In the genomic region with DNA sequence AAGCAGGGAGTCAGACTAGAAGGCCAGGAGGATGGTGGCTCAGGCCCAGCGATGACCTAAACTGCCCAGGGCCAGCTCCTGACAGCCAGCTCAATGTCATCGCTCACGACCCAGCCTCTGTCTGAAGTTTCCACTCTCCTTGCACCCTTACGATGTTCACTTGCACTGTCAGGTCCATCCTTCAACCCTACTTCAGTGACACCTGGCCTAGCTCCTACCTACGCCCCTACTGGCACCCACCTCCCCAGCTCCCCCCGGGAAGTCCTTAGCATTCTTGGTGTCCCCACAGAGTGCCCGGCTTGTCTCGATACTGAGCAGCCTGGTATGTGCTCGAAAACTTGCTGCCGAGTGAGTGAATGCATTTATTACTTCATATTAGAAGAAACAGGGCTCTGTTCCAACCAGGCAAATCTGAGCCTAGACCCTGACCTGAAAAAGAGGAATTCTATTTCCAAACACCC, we compare ENCODE assay signal across 24 cellular contexts. TPM values are rescaled to one million over a fixed set of nuclear protein-coding genes. Genes with fewer than 3 reads are reported as not detected.
DNase-seq lines count a peak whose midpoint lies in the region; ATAC-seq, FAIRE-seq and TF ChIP-seq lines count a peak whose summit lies in the region.
"Had no signal": no experiment of that assay in that cellular context is flagged by ENCODE, and none has a peak within 500 bp of the region (broad histone marks: within the 10 kb centered on the region; RNA-seq: fewer than 3 reads in every experiment).

No MANE protein-coding gene starts in this region.

- no peaks in the 10 kb centered on the region for H3K36me3 ChIP-seq in pancreas
- H3K36me3 ChIP-seq in thymus (ENCODE audit: control insufficient read depth, insufficient read depth) = no peaks in the 10 kb centered on the region
- H3K36me3 ChIP-seq: cardiac muscle cell had no signal

- no peak for TF ChIP-seq CTCF in pancreas (IDR thresholded peaks at IDR 0.05)

- no peak overlapping the region for H3K4me3 ChIP-seq in pancreas
- H3K4me3 ChIP-seq in thymus (ENCODE audit: low read length) = no peak overlapping the region
- H3K4me3 ChIP-seq: cardiac muscle cell had no signal

- DNase-seq in left cardiac atrium (peak; percentile 64), pancreas (peak in 1 of 6 donors; percentile 11), HEK293T (ENCODE audit: extremely low spot score) (no peak), T1000 (lab: John Stamatoyannopoulos, UW) (no peak), SHP77 (lab: John Stamatoyannopoulos, UW) (no peak)
- DNase-seq: CD8-positive, alpha-beta memory T cell; DMS79; effector CD4-positive, alpha-beta T cell; Kasumi-1; NCI-H1105; stimulated activated CD4-positive, alpha-beta T cell treated with anti-CD3 and anti-CD28 coated beads, Interleukin-1b, Interleukin-23, amount 100 ng/mL, for 48 hours; stimulated activated naive CD8-positive, alpha-beta T cell treated with anti-CD3 and anti-CD28 coated beads, Interleukin-15, amount 100 ng/mL, for 72 hours; T-helper 9 cell had no signal

- POLR2A ChIA-PET in HEK293T (lab: Yijun Ruan, JAX) = no interaction called here

- intact Hi-C loops in left cardiac atrium (cut with DNase I) = loop anchor here in 1 of 2 donors (10.0 kb wide), 1 partner anchor 79 kb away; no protein-coding TSS in a partner anchor
- intact Hi-C loops in pancreas (cut with DNase I) = no loop called here

- H3K4me1 ChIP-seq in pancreas (no peaks in the 10 kb centered on the region), thymus (ENCODE audit: control insufficient read depth, insufficient read depth, low read length) (no peaks in the 10 kb centered on the region)

- FAIRE-seq in pancreas (lab: Jason Lieb, UNC) = no peak
- FAIRE-seq: HTR-8/SVneo had no signal

- H3K27ac ChIP-seq in angular gyrus (ENCODE audit: low read depth, low read length) (peak overlapping the region; percentile 40), pancreas (no peak overlapping the region), thymus (ENCODE audit: low read depth) (peak overlapping the region; percentile 31)
- H3K27ac ChIP-seq: cardiac muscle cell had no signal

- CTCF ChIA-PET in HEK293T (lab: Yijun Ruan, JAX) = interaction anchor here (0.7 to 1.1 kb wide), 2 partner anchors 12 to 26 kb away, joined by 3 to 4 read pairs; no protein-coding TSS in a partner anchor

- H3K9me3 ChIP-seq in pancreas (no peaks in the 10 kb centered on the region), thymus (ENCODE audit: control insufficient read depth) (no peaks in the 10 kb centered on the region)

- H3K27me3 ChIP-seq in pancreas = no peaks in the 10 kb centered on the region
- no peaks in the 10 kb centered on the region for H3K27me3 ChIP-seq in thymus (ENCODE audit: control insufficient read depth, insufficient read depth)
- H3K27me3 ChIP-seq: cardiac muscle cell had no signal

- WGBS in pancreas, 2 donors = 51 to 53% methylated on average over 10 of the region's 10 CpGs
- WGBS in thymus = 93% methylated on average over 10 of the region's 10 CpGs

- ATAC-seq in left cardiac atrium = peak; percentile 53 to 84
- peak in 3 of 4 donors; percentile 37 to 61 (median 40) for ATAC-seq in pancreas
- ATAC-seq in HG02610 (IDR thresholded peaks at IDR 0.05; ENCODE audit: unreplicated experiment) = no peak
- ATAC-seq: activated CD4-positive, CD25-positive, alpha-beta regulatory T cell treated with anti-CD3 and anti-CD28 coated beads, Interleukin-2, amount 50 U/mL, for 24 hours; activated T-helper 17 cell treated with anti-CD3 and anti-CD28 coated beads, Interleukin-2, amount 50 U/mL, for 72 hours; natural killer cell treated with Interleukin-12 subunit alpha and Interleukin-12 subunit beta and Interleukin-15 and Interleukin-18, amount 100 ng/mL, for 72 hours; stimulated activated naive CD8-positive, alpha-beta T cell treated with anti-CD3 and anti-CD28 coated beads, Interleukin-15, amount 100 ng/mL, for 72 hours had no signal

TF ChIP-seq in HEK293T, 16 proteins besides CTCF, POLR2A, EP300 and RAD21:
- TF ChIP-seq SUZ12 (IDR thresholded peaks at IDR 0.05) (no peak), FOXA1 (IDR thresholded peaks at IDR 0.05) (no peak), CTBP1 (IDR thresholded peaks at IDR 0.05; ENCODE audit: borderline replicate concordance) (no peak), SP1 (IDR thresholded peaks at IDR 0.05) (no peak), FOXK2 (IDR thresholded peaks at IDR 0.05) (no peak), ZNF384 (IDR thresholded peaks at IDR 0.05) (no peak), BHLHE40 (IDR thresholded peaks at IDR 0.05; ENCODE audit: borderline replicate concordance) (no peak), FOXM1 (IDR thresholded peaks at IDR 0.05; ENCODE audit: borderline replicate concordance) (no peak), L3MBTL2 (conservative IDR thresholded peaks at IDR 0.05) (no peak), HDGF (IDR thresholded peaks at IDR 0.05; ENCODE audit: borderline replicate concordance) (no peak), TARDBP (IDR thresholded peaks at IDR 0.05) (no peak)

RNA-seq across cellular contexts. Expression of gene LRRC38, which starts 29.7 kb away (rescaled TPM):
- total RNA-seq in left cardiac atrium (1 to 10 TPM in 1 of 2 donors, under 1 TPM in 1; 0.09 to 4.6 TPM), pancreas (not detected)
- polyA plus RNA-seq in pancreas (not detected), thymus (4.3 TPM)
- total RNA-seq: activated CD8-positive, alpha-beta memory T cell treated with anti-CD3 and anti-CD28 coated beads for 36 hours; activated T-helper 17 cell treated with anti-CD3 and anti-CD28 coated beads, Interleukin-2, amount 50 U/mL, for 72 hours; cardiac muscle cell; CD8-positive, alpha-beta memory T cell; natural killer cell treated with Interleukin-12 subunit alpha and Interleukin-12 subunit beta and Interleukin-15 and Interleukin-18, amount 100 ng/mL, for 72 hours; OCI-LY7; SK-MEL-5 had no signal
- polyA plus RNA-seq: cardiac muscle cell; CD8-positive, alpha-beta memory T cell had no signal

RNA-seq across cellular contexts. Expression of gene PDPN, which starts 40.2 kb away (rescaled TPM):
- total RNA-seq in left cardiac atrium (10 to 100 TPM; 14.3 to 25.8 TPM), pancreas (10 to 100 TPM in 1 of 6 donors, 1 to 10 TPM in 3, under 1 TPM in 2; 0.83 to 10.4 (median 3.3) TPM)
- polyA plus RNA-seq in pancreas (1 to 10 TPM; 1.3 to 1.4 TPM), thymus (11.8 TPM)
- total RNA-seq: activated CD8-positive, alpha-beta memory T cell treated with anti-CD3 and anti-CD28 coated beads for 36 hours; activated T-helper 17 cell treated with anti-CD3 and anti-CD28 coated beads, Interleukin-2, amount 50 U/mL, for 72 hours; natural killer cell treated with Interleukin-12 subunit alpha and Interleukin-12 subunit beta and Interleukin-15 and Interleukin-18, amount 100 ng/mL, for 72 hours; OCI-LY7; SK-MEL-5 had no signal
- polyA plus RNA-seq: CD8-positive, alpha-beta memory T cell had no signal

Comparison
In these comparisons a context has a peak if more than half of its experiments do, and no peak if none do; other contexts are left out.
1. H3K27ac ChIP-seq: peak in angular gyrus (single experiment) and thymus (single experiment); none in pancreas (0 of 4).